In genomic region chr7:5677538-5678294, GRCh38 we compare ENCODE assay signal across 8 cellular contexts.
A peak's percentile ranks its signal among the peaks of the same experiment; 100 is the strongest.
DNase-seq lines count a peak whose midpoint lies in the region; ATAC-seq and TF ChIP-seq lines count a peak whose summit lies in the region.

No MANE protein-coding gene starts in this region.

- no peaks in the 10 kb centered on the region for H3K9me3 ChIP-seq in hepatocyte (ENCODE audit: low read depth)

- H3K79me2 ChIP-seq in hepatocyte, result peaks cover 25% of the 10 kb centered on the region

- no peaks in the 10 kb centered on the region for H3K27me3 ChIP-seq in hepatocyte

- WGBS in hepatocyte (ENCODE audit: low lambda C conversion rate, missing lambda C conversion rate), result 47% methylated on average over 6 of the region's 6 CpGs

- H2AFZ ChIP-seq in hepatocyte, result no peak overlapping the region

- H4K20me1 ChIP-seq in hepatocyte (ENCODE audit: insufficient read depth, poor library complexity, severe bottlenecking), result no peaks in the 10 kb centered on the region

- TF ChIP-seq CTCF in HFF-Myc (IDR thresholded peaks at IDR 0.05; ENCODE audit: low read depth, low read length, missing control alignments), result peak; percentile 84
- peak; percentile 81 for TF ChIP-seq CTCF in astrocyte of the spinal cord (IDR thresholded peaks at IDR 0.05; ENCODE audit: low read depth, low read length)
- peak; percentile 70 for TF ChIP-seq CTCF in hepatocyte (IDR thresholded peaks at IDR 0.05; ENCODE audit: poor library complexity)

- peaks cover 3% of the 10 kb centered on the region for H3K4me1 ChIP-seq in hepatocyte (ENCODE audit: insufficient read depth)

- DNase-seq in Caki2 (ENCODE audit: low read depth) (peak; percentile 32), HFF-Myc (ENCODE audit: extremely low read depth, low read depth) (no peak), RKO (ENCODE audit: low spot score) (peak; percentile 63), astrocyte of the spinal cord (ENCODE audit: low read depth, low spot score) (peak; percentile 78), hepatocyte (ENCODE audit: low spot score) (peak; percentile 62), retina (peak; percentile 64), OCI-M2 (lab: John Stamatoyannopoulos, UW; ENCODE audit: unreplicated experiment) (no peak)

- no peak for ATAC-seq in GM19467 (IDR thresholded peaks at IDR 0.05; ENCODE audit: unreplicated experiment)

- H3K27ac ChIP-seq in hepatocyte, result no peak overlapping the region

- no peak overlapping the region for H3K4me2 ChIP-seq in hepatocyte

- H3K36me3 ChIP-seq in hepatocyte (replicated peaks; ENCODE audit: insufficient read depth, low read depth), result no peaks in the 10 kb centered on the region

- in situ Hi-C loops in Caki2 (cut with HindIII; ENCODE audit: low pct_unique_long_range_greater_than_20kb, low sequenced_read_pairs), result no loop called here
- in situ Hi-C loops in astrocyte of the spinal cord (cut with HindIII; ENCODE audit: low sequenced_read_pairs), result no loop called here

- no peaks in the 10 kb centered on the region for H3K9me2 ChIP-seq in hepatocyte (replicated peaks; ENCODE audit: insufficient read depth)

- H3K4me3 ChIP-seq in HFF-Myc (replicated peaks; ENCODE audit: low read depth, low read length) (no peak overlapping the region), astrocyte of the spinal cord (ENCODE audit: low read depth, low read length) (no peak overlapping the region), hepatocyte (no peak overlapping the region)

Comparison
In these comparisons a context has a peak if more than half of its experiments do, and no peak if none do; other contexts are left out.
1. DNase-seq: peak in Caki2 (single experiment), RKO (single experiment), astrocyte of the spinal cord (single experiment), hepatocyte (single experiment) and retina (single experiment); none in HFF-Myc (single experiment) and OCI-M2 (single experiment).
2. Peak in every context shown above with its lines, with median percentiles within 50 percentile points of each other: CTCF ChIP-seq.